ENCODE assay signal across 9 cellular contexts in the genomic region with DNA sequence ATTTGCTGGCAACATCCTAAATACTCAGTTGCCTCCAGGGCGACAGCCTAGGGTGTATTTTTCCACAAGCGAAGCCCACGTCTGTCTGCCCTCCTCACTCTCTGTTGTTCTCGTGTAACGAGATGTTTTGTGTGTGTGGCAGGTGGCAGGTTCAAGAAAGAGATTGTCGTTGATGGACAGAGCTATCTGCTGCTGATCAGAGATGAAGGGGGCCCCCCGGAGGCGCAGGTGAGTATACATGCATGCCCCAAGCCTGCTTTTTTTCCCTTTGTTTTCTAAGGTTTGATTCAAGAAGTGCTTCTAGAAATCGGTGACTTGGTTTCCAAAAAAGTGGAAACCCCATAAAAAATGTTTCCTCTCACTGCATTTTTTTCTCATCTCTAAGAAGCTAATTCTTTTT.
A peak's percentile ranks its signal among the peaks of the same experiment; 100 is the strongest.
DNase-seq lines count a peak whose midpoint lies in the region; ATAC-seq and TF ChIP-seq lines count a peak whose summit lies in the region.
"Had no signal": no experiment of that assay in that cellular context is flagged by ENCODE, and none has a peak within 500 bp of the region (broad histone marks: within the 10 kb centered on the region; RNA-seq: fewer than 3 reads in every experiment).

No MANE protein-coding gene starts in this region.

- no peak overlapping the region for H3K4me2 ChIP-seq in PC-9

- intact Hi-C loops in PC-9 (cut with micrococcal nuclease; ENCODE audit: unreplicated experiment) = loop anchor here (1.0 to 10.0 kb wide), 5 partner anchors 70 to 1766 kb away; no protein-coding TSS in a partner anchor

- no peak for ATAC-seq in foreskin keratinocyte
- ATAC-seq in stimulated activated naive CD8-positive, alpha-beta T cell treated with anti-CD3 and anti-CD28 coated beads, Interleukin-15, amount 100 ng/mL, for 72 hours = no peak
- no peak for ATAC-seq in GM19455 (IDR thresholded peaks at IDR 0.05; ENCODE audit: unreplicated experiment)
- ATAC-seq: body of pancreas had no signal

- H3K4me1 Mint-ChIP-seq in stimulated activated naive CD8-positive, alpha-beta T cell treated with anti-CD3 and anti-CD28 coated beads, Interleukin-15, amount 100 ng/mL, for 72 hours = no peaks in the 10 kb centered on the region

- H3F3A ChIP-seq in PC-9 (ENCODE audit: insufficient read depth, low read depth) = peaks cover 7% of the 10 kb centered on the region; the same call in 1 of the 2 replicates

- H3K27ac ChIP-seq in AG04450 (ENCODE audit: low read depth, low read length) (no peak overlapping the region), PC-9 (0 out of 2 replicates have a peak overlapping the region, but pooled peaks have one; percentile 0), foreskin keratinocyte (no peak overlapping the region)
- H3K27ac ChIP-seq: body of pancreas had no signal

- DNase-seq in AG04450 (ENCODE audit: low read depth, low spot score) = no peak
- peak; percentile 10 for DNase-seq in HCEC 1CT
- DNase-seq in PC-9 = peak in 1 of 2 experiments; percentile 62
- DNase-seq in foreskin keratinocyte = no peak
- DNase-seq in stimulated activated naive CD8-positive, alpha-beta T cell treated with anti-CD3 and anti-CD28 coated beads, Interleukin-15, amount 100 ng/mL, for 72 hours = no peak
- DNase-seq in amniotic stem cell (lab: John Stamatoyannopoulos, UW) = no peak
- DNase-seq in SKM-1 (lab: John Stamatoyannopoulos, UW; ENCODE audit: unreplicated experiment) = no peak
- DNase-seq: body of pancreas had no signal

- H3K9me3 Mint-ChIP-seq in stimulated activated naive CD8-positive, alpha-beta T cell treated with anti-CD3 and anti-CD28 coated beads, Interleukin-15, amount 100 ng/mL, for 72 hours = no peaks in the 10 kb centered on the region

- H3K9me3 ChIP-seq in AG04450 (ENCODE audit: control insufficient read depth, insufficient read depth, low read length) (no peaks in the 10 kb centered on the region; the same call in 1 of the 2 replicates), PC-9 (ENCODE audit: insufficient read depth, low read depth) (no peaks in the 10 kb centered on the region)
- H3K9me3 ChIP-seq: body of pancreas had no signal

- H3K79me2 ChIP-seq in PC-9 (ENCODE audit: low read depth) = peaks cover 35% of the 10 kb centered on the region

- no peak overlapping the region for H3K4me3 Mint-ChIP-seq in stimulated activated naive CD8-positive, alpha-beta T cell treated with anti-CD3 and anti-CD28 coated beads, Interleukin-15, amount 100 ng/mL, for 72 hours

- 0 out of 2 replicates have a peak, but pooled peaks cover 3% of the 10 kb centered on the region for H3K36me3 ChIP-seq in PC-9 (ENCODE audit: low read depth)

- peak; percentile 35; the same call in 1 of the 2 replicates for TF ChIP-seq CTCF in AG04450 (IDR thresholded peaks at IDR 0.05; ENCODE audit: low read depth, low read length)
- TF ChIP-seq CTCF in PC-9 (conservative IDR thresholded peaks at IDR 0.05) = peak; percentile 75
- TF ChIP-seq CTCF in foreskin keratinocyte (conservative IDR thresholded peaks at IDR 0.05) = peak; percentile 60

- BruUV-seq in PC-9 (replicated peaks; lab: Mats Ljungman, UMichigan) = no TSS peak

- H3K9me2 ChIP-seq in PC-9 (ENCODE audit: insufficient read depth) = no peaks in the 10 kb centered on the region

- H3K4me1 ChIP-seq in PC-9 (replicated peaks; ENCODE audit: insufficient read depth) (peaks cover 3% of the 10 kb centered on the region), foreskin keratinocyte (peaks cover 8% of the 10 kb centered on the region)
- H3K4me1 ChIP-seq: body of pancreas had no signal

- CTCF ChIA-PET in AG04450 (lab: Charles Lee) (interaction anchor here (1.0 to 9.6 kb wide), 3 partner anchors 9 to 145 kb away, joined by 4 to 375 read pairs (median 6); no protein-coding TSS in a partner anchor), PC-9 (lab: Charles Lee) (interaction anchor here (0.6 to 1.3 kb wide), 3 partner anchors 86 to 146 kb away, joined by 3 to 7 read pairs (median 5); no protein-coding TSS in a partner anchor)

- no peaks in the 10 kb centered on the region for H3K27me3 ChIP-seq in AG04450 (ENCODE audit: control insufficient read depth, insufficient read depth, low read length)
- no peaks in the 10 kb centered on the region for H3K27me3 ChIP-seq in PC-9 (ENCODE audit: insufficient read depth, low read depth)
- no peaks in the 10 kb centered on the region for H3K27me3 ChIP-seq in foreskin keratinocyte
- H3K27me3 ChIP-seq: body of pancreas had no signal

- no peak overlapping the region for H3K4me3 ChIP-seq in AG04450 (ENCODE audit: low read depth, low read length)
- no peak overlapping the region for H3K4me3 ChIP-seq in PC-9
- H3K4me3 ChIP-seq: body of pancreas had no signal

- H4K20me1 ChIP-seq in PC-9 (ENCODE audit: insufficient read depth) = peaks cover 22% of the 10 kb centered on the region; the same call in 1 of the 2 replicates

- no peak overlapping the region for H2AFZ ChIP-seq in PC-9

- H3K27me3 Mint-ChIP-seq in stimulated activated naive CD8-positive, alpha-beta T cell treated with anti-CD3 and anti-CD28 coated beads, Interleukin-15, amount 100 ng/mL, for 72 hours = peaks cover 10% of the 10 kb centered on the region

- POLR2A ChIA-PET in AG04450 (lab: Yijun Ruan, JAX) = no interaction called here
- POLR2A ChIA-PET in PC-9 (lab: Charles Lee; ENCODE audit: unreplicated experiment) = interaction anchor here (0.7 kb wide), 1 partner anchor 21 kb away, joined by 5 read pairs; no protein-coding TSS in a partner anchor

- no peak overlapping the region for H3K27ac Mint-ChIP-seq in stimulated activated naive CD8-positive, alpha-beta T cell treated with anti-CD3 and anti-CD28 coated beads, Interleukin-15, amount 100 ng/mL, for 72 hours
